In genomic region chr19:378706-379105, GRCh38 we compare ENCODE assay signal across 18 cellular contexts. TPM values are rescaled to one million over a fixed set of nuclear protein-coding genes. Genes with fewer than 3 reads are reported as not detected.
DNase-seq lines count a peak whose midpoint lies in the region; ATAC-seq, FAIRE-seq and TF ChIP-seq lines count a peak whose summit lies in the region.
"Had no signal": no experiment of that assay in that cellular context is flagged by ENCODE, and none has a peak within 500 bp of the region (broad histone marks: within the 10 kb centered on the region; RNA-seq: fewer than 3 reads in every experiment).

No MANE protein-coding gene starts in this region.

- no peak overlapping the region for H4K91ac ChIP-seq in neuronal stem cell (ENCODE audit: low read depth, low read length, poor library complexity)

- no peak overlapping the region for H3K14ac ChIP-seq in neuronal stem cell (ENCODE audit: low read length)

- TF ChIP-seq RAD21 in HepG2 (CRISPR knock-in tag; IDR thresholded peaks at IDR 0.05) (no peak), K562 (CRISPR knock-in tag; conservative IDR thresholded peaks at IDR 0.05 in 1 of 2, IDR thresholded peaks at IDR 0.05 in 1 of 2) (no peak)

- peak overlapping the region; percentile 89 for H2BK15ac ChIP-seq in neuronal stem cell (ENCODE audit: low read length)

- no peak overlapping the region for H2BK5ac ChIP-seq in neuronal stem cell (ENCODE audit: low read length)

- H3K4ac ChIP-seq in neuronal stem cell (ENCODE audit: low read length): no peak overlapping the region

- H3K4me3 ChIP-seq in HepG2 (replicated peaks in 1 of 3; ENCODE audit: insufficient read depth in 1 of 3, low read depth in 2 of 3, low read length in 3 of 3): no peak overlapping the region
- H3K4me3 ChIP-seq in right lobe of liver: no peak overlapping the region
- no peak overlapping the region for H3K4me3 ChIP-seq in K562
- no peak overlapping the region for H3K4me3 ChIP-seq in neuronal stem cell (ENCODE audit: low read length in 2 of 2)
- H3K4me3 ChIP-seq in upper lobe of right lung: no peak overlapping the region
- H3K4me3 ChIP-seq in gastrocnemius medialis: no peak overlapping the region

- CTCF ChIA-PET in HepG2 (lab: Yijun Ruan, JAX; ENCODE audit: low intra/inter-chr PET ratio, low total read pairs) (no interaction called here), K562 (lab: Yijun Ruan, JAX; ENCODE audit: low intra/inter-chr PET ratio) (no interaction called here)

- H3K18ac ChIP-seq in neuronal stem cell (ENCODE audit: low read length): peak overlapping the region; percentile 53

- no peaks in the 10 kb centered on the region for H3K79me2 ChIP-seq in HepG2 (ENCODE audit: insufficient read depth, low read length)
- no peaks in the 10 kb centered on the region for H3K79me2 ChIP-seq in K562 (ENCODE audit: control insufficient read depth, insufficient read depth, low read length)

- H3K4me1 ChIP-seq in HepG2 (ENCODE audit: insufficient read depth, low read length): no peaks in the 10 kb centered on the region
- H3K4me1 ChIP-seq in right lobe of liver: no peaks in the 10 kb centered on the region
- peaks cover 5 to 42% of the 10 kb centered on the region in 2 experiments; a peak in 4 of 5 replicates for H3K4me1 ChIP-seq in K562 (replicated peaks in 1 of 2; ENCODE audit: control insufficient read depth in 2 of 2, insufficient read depth in 2 of 2, low read length in 2 of 2)
- H3K4me1 ChIP-seq in neuronal stem cell (ENCODE audit: control insufficient read depth in 2 of 2, insufficient read depth in 1 of 2, low read depth in 1 of 2, low read length in 2 of 2): peaks cover 0 to 2% of the 10 kb centered on the region in 2 donors
- no peaks in the 10 kb centered on the region for H3K4me1 ChIP-seq in upper lobe of right lung
- H3K4me1 ChIP-seq in gastrocnemius medialis: no peaks in the 10 kb centered on the region

- no peak overlapping the region for H2BK120ac ChIP-seq in neuronal stem cell (ENCODE audit: low read depth, low read length)

- POLR2A ChIA-PET in HepG2 (lab: Yijun Ruan, JAX) (no interaction called here), K562 (lab: Yijun Ruan, JAX) (interaction anchor here (0.6 kb wide), 1 partner anchor 15 kb away, joined by 3 read pairs; no protein-coding TSS in a partner anchor)

- H3K27ac ChIP-seq in HepG2 (ENCODE audit: extremely low read length, insufficient read depth, low read length): no peak overlapping the region
- no peak overlapping the region for H3K27ac ChIP-seq in right lobe of liver
- no peak overlapping the region for H3K27ac ChIP-seq in K562 (ENCODE audit: extremely low read depth, low read depth, low read length)
- H3K27ac ChIP-seq in neuronal stem cell (replicated peaks; ENCODE audit: low read length): no peak overlapping the region
- H3K27ac ChIP-seq in upper lobe of right lung: no peak overlapping the region
- no peak overlapping the region for H3K27ac ChIP-seq in gastrocnemius medialis
- H3K27ac ChIP-seq: 22Rv1 had no signal

- no peak overlapping the region for H3K4me2 ChIP-seq in HepG2 (ENCODE audit: low read depth, low read length)
- no peak overlapping the region for H3K4me2 ChIP-seq in K562 (ENCODE audit: insufficient read depth, low read length)
- H3K4me2 ChIP-seq in neuronal stem cell (ENCODE audit: insufficient read depth, low read length, poor library complexity, severe bottlenecking): no peak overlapping the region

- H2AK5ac ChIP-seq in neuronal stem cell (ENCODE audit: low read depth, low read length): peak overlapping the region; percentile 70

- H3K9me1 ChIP-seq in K562 (ENCODE audit: control insufficient read depth, insufficient read depth, low read length): no peaks in the 10 kb centered on the region

- H3K9me3 ChIP-seq in HepG2 (ENCODE audit: low read length) (no peaks in the 10 kb centered on the region), right lobe of liver (no peaks in the 10 kb centered on the region), K562 (replicated peaks; ENCODE audit: control insufficient read depth, insufficient read depth, low read depth, low read length) (no peaks in the 10 kb centered on the region), neuronal stem cell (replicated peaks in 1 of 2; ENCODE audit: control insufficient read depth in 2 of 2, insufficient read depth in 1 of 2, low read depth in 1 of 2, low read length in 2 of 2) (peaks cover 0 to 2% of the 10 kb centered on the region in 2 donors), upper lobe of right lung (no peaks in the 10 kb centered on the region), gastrocnemius medialis (no peaks in the 10 kb centered on the region)

- no peak overlapping the region for H4K8ac ChIP-seq in neuronal stem cell (ENCODE audit: low read depth, low read length)

- no peak overlapping the region for H3K23ac ChIP-seq in neuronal stem cell (ENCODE audit: low read depth, low read length, poor library complexity)

- H4K20me1 ChIP-seq in HepG2 (ENCODE audit: insufficient read depth, low read length): no peaks in the 10 kb centered on the region
- no peaks in the 10 kb centered on the region; the same call in 1 of the 2 replicates for H4K20me1 ChIP-seq in K562 (replicated peaks; ENCODE audit: control insufficient read depth, insufficient read depth, low read length)

- H3K36me3 ChIP-seq in HepG2 (replicated peaks in 1 of 2; ENCODE audit: control insufficient read depth in 1 of 2, insufficient read depth in 2 of 2, low read length in 2 of 2) (no peaks in the 10 kb centered on the region), right lobe of liver (no peaks in the 10 kb centered on the region), K562 (ENCODE audit: control insufficient read depth, insufficient read depth, low read length) (no peaks in the 10 kb centered on the region), neuronal stem cell (replicated peaks in 1 of 2; ENCODE audit: control insufficient read depth in 2 of 2, insufficient read depth in 2 of 2, low read length in 2 of 2) (no peaks in the 10 kb centered on the region), upper lobe of right lung (no peaks in the 10 kb centered on the region), gastrocnemius medialis (no peaks in the 10 kb centered on the region)

- in situ Hi-C loops in HepG2 (cut with HindIII; ENCODE audit: extremely low pct_ligation_motif_present, low pct_unique_long_range_greater_than_20kb): no loop called here
- in situ Hi-C loops in K562 (cut with MboI): no loop called here
- in situ Hi-C loops in gastrocnemius medialis (cut with MboI; ENCODE audit: low sequenced_read_pairs in 4 of 4): no loop called here

- DNase-seq in HepG2 (ENCODE audit: low spot score): no peak
- DNase-seq in right lobe of liver: no peak
- DNase-seq in K562 (ENCODE audit: extremely low read depth in 1 of 4, low spot score in 3 of 4): no peak
- DNase-seq in neuronal stem cell (ENCODE audit: low spot score): no peak
- DNase-seq in upper lobe of right lung: peak; percentile 35
- no peak for DNase-seq in DMS114 treated with DMSO at 0.1 percent for 48 hours (lab: John Stamatoyannopoulos, UW; ENCODE audit: unreplicated experiment)
- DNase-seq in NOMO-1 treated with dmso at 0.1 percent for 144 hours (lab: John Stamatoyannopoulos, UW; ENCODE audit: unreplicated experiment): no peak
- no peak for DNase-seq in gastrocnemius medialis
- DNase-seq: C1 segment of cervical spinal cord; Calu3; CD4-positive, alpha-beta T cell; DMS 273 treated with DMSO at 0.1 percent for 48 hours; DMS79; GOT3; HCEC 1CT; IMR-90 had no signal

- H3K27me3 ChIP-seq in HepG2 (ENCODE audit: control insufficient read depth in 1 of 2, insufficient read depth in 2 of 2, low read length in 2 of 2): peaks cover 13 to 61% of the 10 kb centered on the region in 2 experiments
- no peaks in the 10 kb centered on the region for H3K27me3 ChIP-seq in right lobe of liver
- peaks cover 26 to 53% of the 10 kb centered on the region in 2 experiments for H3K27me3 ChIP-seq in K562 (ENCODE audit: control insufficient read depth in 2 of 2, insufficient read depth in 2 of 2, low read length in 2 of 2)
- peaks cover 0 to 25% (median 0%) of the 10 kb centered on the region in 3 experiments for H3K27me3 ChIP-seq in neuronal stem cell (ENCODE audit: control insufficient read depth in 3 of 3, insufficient read depth in 3 of 3, low read depth in 1 of 3, low read length in 3 of 3)
- H3K27me3 ChIP-seq in upper lobe of right lung: peaks cover 8% of the 10 kb centered on the region
- peaks cover 11 to 27% (median 13%) of the 10 kb centered on the region in 3 donors for H3K27me3 ChIP-seq in gastrocnemius medialis

- intact Hi-C loops in HepG2 (cut with micrococcal nuclease; ENCODE audit: unreplicated experiment) (no loop called here), right lobe of liver (cut with DNase I) (no loop called here), K562 (cut with micrococcal nuclease) (no loop called here), upper lobe of right lung (cut with DNase I) (no loop called here), gastrocnemius medialis (cut with DNase I; ENCODE audit: low total_unique reads) (no loop called here)

- FAIRE-seq in HepG2 (lab: Jason Lieb, UNC) (no peak), K562 (lab: Jason Lieb, UNC) (no peak)
- FAIRE-seq: GM12891 had no signal

- BruUV-seq in HepG2 (replicated peaks; lab: Mats Ljungman, UMichigan): no TSS peak
- BruUV-seq in K562 (replicated peaks; lab: Mats Ljungman, UMichigan): no TSS peak

- H3K9ac ChIP-seq in HepG2 (ENCODE audit: insufficient read depth, low read depth, low read length) (no peak overlapping the region), K562 (ENCODE audit: insufficient read depth in 1 of 2, low read depth in 2 of 2, low read length in 2 of 2) (no peak overlapping the region), neuronal stem cell (ENCODE audit: low read depth, low read length, poor library complexity) (peak overlapping the region; percentile 15)

- no peak overlapping the region for H2BK12ac ChIP-seq in neuronal stem cell (ENCODE audit: low read length)

- TF ChIP-seq EP300 in HepG2 (IDR thresholded peaks at IDR 0.05; ENCODE audit: low read depth in 2 of 2, low read length in 2 of 2) (no peak), HepG2 (CRISPR knock-in tag; IDR thresholded peaks at IDR 0.05; ENCODE audit: borderline replicate concordance) (no peak), K562 (IDR thresholded peaks at IDR 0.05; ENCODE audit: low read length) (no peak)

- ATAC-seq in HepG2: peak; percentile 57; the same call in 2 of the 3 replicates
- ATAC-seq in right lobe of liver: no peak
- peak; percentile 61; the same call in 2 of the 3 replicates for ATAC-seq in K562
- no peak for ATAC-seq in upper lobe of right lung
- no peak for ATAC-seq in gastrocnemius medialis

- H2AFZ ChIP-seq in HepG2 (ENCODE audit: low read length) (no peak overlapping the region), K562 (ENCODE audit: low read depth, low read length) (no peak overlapping the region), neuronal stem cell (ENCODE audit: low read length) (no peak overlapping the region)

- TF ChIP-seq POLR2A in HepG2 (IDR thresholded peaks at IDR 0.05; ENCODE audit: insufficient read depth in 1 of 2, low read depth in 2 of 2, low read length in 2 of 2): no peak
- no peak for TF ChIP-seq POLR2A in right lobe of liver (IDR thresholded peaks at IDR 0.05)
- TF ChIP-seq POLR2A in K562 (conservative IDR thresholded peaks at IDR 0.05): no peak
- no peak for TF ChIP-seq POLR2A in gastrocnemius medialis (IDR thresholded peaks at IDR 0.05)

- no peak for TF ChIP-seq CTCF in HepG2 (CRISPR knock-in tag; IDR thresholded peaks at IDR 0.05)
- TF ChIP-seq CTCF in right lobe of liver (IDR thresholded peaks at IDR 0.05): no peak
- no peak for TF ChIP-seq CTCF in K562 (IDR thresholded peaks at IDR 0.05 in 2 of 3, conservative IDR thresholded peaks at IDR 0.05 in 1 of 3; ENCODE audit: insufficient read depth in 2 of 3, low read depth in 1 of 3, low read length in 3 of 3)
- TF ChIP-seq CTCF in upper lobe of right lung (IDR thresholded peaks at IDR 0.05): no peak
- no peak for TF ChIP-seq CTCF in gastrocnemius medialis (IDR thresholded peaks at IDR 0.05 in 4 of 5, conservative IDR thresholded peaks at IDR 0.05 in 1 of 5)

- WGBS in HepG2 (ENCODE audit: low lambda C conversion rate): 22% methylated on average over 6 of the region's 14 CpGs
- 52% methylated on average over 8 of the region's 14 CpGs for WGBS in right lobe of liver (ENCODE audit: insufficient coverage, low coverage, low lambda C conversion rate, missing lambda C conversion rate)
- 24% methylated on average over 14 of the region's 14 CpGs for WGBS in K562 (ENCODE audit: insufficient coverage, low coverage, missing lambda C conversion rate)
- WGBS in neuronal stem cell (ENCODE audit: extremely low coverage in 2 of 2, insufficient read length in 2 of 2, insufficient replicate concordance in 1 of 2), 2 donors: no CpG with 5 or more reads among the region's 14 CpGs

- no peaks in the 10 kb centered on the region for H3K79me1 ChIP-seq in neuronal stem cell (ENCODE audit: low read depth, low read length)

RNA-seq across cellular contexts. Expression of gene C2CD4C, which starts 30.2 kb away (rescaled TPM):
- not detected in 2 replicates for total RNA-seq in HepG2 (2016; rRNA removed; fragmentation: Illumina TruSeq; extraction: Trizol)
- total RNA-seq in HepG2 (2016; cell fraction: cytosol; rRNA removed; fragmentation: Illumina TruSeq; extraction: Trizol; ENCODE audit: low read depth): not detected in 2 replicates
- total RNA-seq in HepG2 (2016; cell fraction: insoluble cytoplasmic fraction; rRNA removed; fragmentation: Illumina TruSeq; extraction: Trizol): not detected in 2 replicates
- total RNA-seq in HepG2 (2016; cell fraction: membrane; rRNA removed; fragmentation: Illumina TruSeq; extraction: Trizol): not detected in 2 replicates
- not detected in 2 replicates for total RNA-seq in HepG2 (2016; cell fraction: nucleus; rRNA removed; fragmentation: Illumina TruSeq; extraction: Trizol)
- not detected in 2 replicates for polyA plus RNA-seq in HepG2 (2011; rRNA removed)
- polyA plus RNA-seq in HepG2 (2011; cell fraction: cytosol; rRNA removed): not detected in 2 replicates
- polyA plus RNA-seq in HepG2 (2011; cell fraction: nucleus; rRNA removed): 0.16 and 0.36 TPM in 2 replicates
- 0.12 TPM in 1 of 2 replicates, not detected in the other for polyA plus RNA-seq in HepG2 (2012)
- polyA plus RNA-seq in HepG2 (2016; cell fraction: cytosol; fragmentation: Illumina TruSeq; extraction: Trizol; ENCODE audit: low read depth): not detected in 2 replicates
- polyA plus RNA-seq in HepG2 (2016; cell fraction: insoluble cytoplasmic fraction; fragmentation: Illumina TruSeq; extraction: Trizol; ENCODE audit: low read depth): not detected in 2 replicates
- not detected in 2 replicates for polyA plus RNA-seq in HepG2 (2016; cell fraction: membrane; fragmentation: Illumina TruSeq; extraction: Trizol; ENCODE audit: low read depth)
- polyA plus RNA-seq in HepG2 (2016; cell fraction: nucleus; fragmentation: Illumina TruSeq; extraction: Trizol; ENCODE audit: insufficient read depth, low read depth): not detected in 2 replicates
- not detected in 2 replicates for polyA minus RNA-seq in HepG2 (2011; rRNA and poly(A)+ RNA removed; ENCODE audit: low replicate concordance)
- not detected in 2 replicates for polyA minus RNA-seq in HepG2 (2011; cell fraction: cytosol; rRNA and poly(A)+ RNA removed)
- polyA minus RNA-seq in HepG2 (2011; cell fraction: nucleus; rRNA and poly(A)+ RNA removed): not detected in 2 replicates
- total RNA-seq in right lobe of liver: 1 to 10 TPM in 1 of 6 experiments, under 1 TPM in 5; 0.12 to 2.0 (median 0.44) TPM
- 0.25 and 0.49 TPM in 2 replicates for total RNA-seq in K562 (2011; cell fraction: chromatin; rRNA removed; ENCODE audit: low replicate concordance)
- 0.13 and 0.67 TPM in 2 replicates for total RNA-seq in K562 (2011; cell fraction: nucleolus; rRNA removed)
- total RNA-seq in K562 (2011; cell fraction: nucleoplasm; rRNA removed): 0.15 TPM in 2 replicates
- total RNA-seq in K562 (2014; rRNA removed): not detected in 2 replicates
- not detected in 2 replicates for total RNA-seq in K562 (2014; rRNA removed; fragmentation: Illumina TruSeq; extraction: Trizol)
- not detected in 2 replicates for total RNA-seq in K562 (2015; rRNA removed; fragmentation: Illumina TruSeq; extraction: Trizol)
- total RNA-seq in K562 (2021): not detected in 2 replicates
- 0.01 and 0.07 TPM in 2 replicates for polyA plus RNA-seq in K562 (2011; rRNA removed)
- polyA plus RNA-seq in K562 (2011; cell fraction: cytosol; rRNA removed): 0.04 and 0.10 TPM in 2 replicates
- 0.44 and 0.68 TPM in 2 replicates for polyA plus RNA-seq in K562 (2011; cell fraction: nucleus; rRNA removed)
- polyA plus RNA-seq in K562 (2012): not detected in 2 replicates
- polyA plus RNA-seq in K562 (2014; fragmentation: Illumina TruSeq; extraction: Trizol): not detected in 2 replicates
- polyA plus RNA-seq in K562 (2014; fragmentation: Nextera tagmentation; extraction: Ambion mirVana): not detected
- 0.07 and 0.16 TPM in 2 replicates for polyA plus RNA-seq in K562 (2014; rRNA removed)
- not detected in 2 replicates for polyA minus RNA-seq in K562 (2011; rRNA and poly(A)+ RNA removed)
- polyA minus RNA-seq in K562 (2011; cell fraction: cytosol; rRNA and poly(A)+ RNA removed): not detected in 2 replicates
- polyA minus RNA-seq in K562 (2011; cell fraction: nucleus; rRNA and poly(A)+ RNA removed): 0.13 TPM in 1 of 2 replicates, not detected in the other
- polyA plus RNA-seq in neuronal stem cell (2013, experiment 1 of 2): 13.6 TPM
- polyA plus RNA-seq in neuronal stem cell (2013, experiment 2 of 2): 12.7 TPM
- total RNA-seq in upper lobe of right lung: 2.6 TPM
- total RNA-seq in gastrocnemius medialis: under 1 TPM; 0.15 to 0.78 (median 0.38) TPM
- total RNA-seq: CD4-positive, alpha-beta T cell had no signal

RNA-seq across cellular contexts. Expression of gene MIER2, which starts 34.1 kb away (rescaled TPM):
- total RNA-seq in HepG2 (2016; rRNA removed; fragmentation: Illumina TruSeq; extraction: Trizol) (7.9 and 9.6 TPM in 2 replicates), right lobe of liver (1 to 10 TPM; 3.1 to 7.3 (median 4.5) TPM), K562 (2014; rRNA removed) (18.0 and 23.8 TPM in 2 replicates), K562 (2014; rRNA removed; fragmentation: Illumina TruSeq; extraction: Trizol) (11.4 and 13.7 TPM in 2 replicates), K562 (2015; rRNA removed; fragmentation: Illumina TruSeq; extraction: Trizol) (15.2 and 15.6 TPM in 2 replicates), K562 (2021) (33.0 and 34.7 TPM in 2 replicates), upper lobe of right lung (43.1 TPM), gastrocnemius medialis (10 to 100 TPM; 10.6 to 21.0 (median 16.5) TPM)
- total RNA-seq in HepG2 (2016; cell fraction: cytosol; rRNA removed; fragmentation: Illumina TruSeq; extraction: Trizol; ENCODE audit: low read depth): 11.9 and 12.6 TPM in 2 replicates
- 10.4 and 13.2 TPM in 2 replicates for total RNA-seq in HepG2 (2016; cell fraction: insoluble cytoplasmic fraction; rRNA removed; fragmentation: Illumina TruSeq; extraction: Trizol)
- total RNA-seq in HepG2 (2016; cell fraction: membrane; rRNA removed; fragmentation: Illumina TruSeq; extraction: Trizol): 8.0 and 11.3 TPM in 2 replicates
- 8.0 and 17.5 TPM in 2 replicates for total RNA-seq in HepG2 (2016; cell fraction: nucleus; rRNA removed; fragmentation: Illumina TruSeq; extraction: Trizol)
- polyA plus RNA-seq in HepG2 (2011; rRNA removed) (22.9 and 25.7 TPM in 2 replicates), K562 (2011; rRNA removed) (13.0 and 17.2 TPM in 2 replicates), K562 (2014; fragmentation: Illumina TruSeq; extraction: Trizol) (24.3 and 32.5 TPM in 2 replicates), K562 (2014; fragmentation: Nextera tagmentation; extraction: Ambion mirVana) (under 1 TPM; 0.46 to 0.48 TPM), K562 (2014; rRNA removed) (20.5 and 32.9 TPM in 2 replicates)
- 8.3 and 13.6 TPM in 2 replicates for polyA plus RNA-seq in HepG2 (2011; cell fraction: cytosol; rRNA removed)
- polyA plus RNA-seq in HepG2 (2011; cell fraction: nucleus; rRNA removed): 54.0 and 67.5 TPM in 2 replicates
- 21.3 and 21.5 TPM in 2 replicates for polyA plus RNA-seq in HepG2 (2012)
- 1.2 and 1.7 TPM in 2 replicates for polyA plus RNA-seq in HepG2 (2016; cell fraction: cytosol; fragmentation: Illumina TruSeq; extraction: Trizol; ENCODE audit: low read depth)
- polyA plus RNA-seq in HepG2 (2016; cell fraction: insoluble cytoplasmic fraction; fragmentation: Illumina TruSeq; extraction: Trizol; ENCODE audit: low read depth): 9.7 and 15.4 TPM in 2 replicates
- polyA plus RNA-seq in HepG2 (2016; cell fraction: membrane; fragmentation: Illumina TruSeq; extraction: Trizol; ENCODE audit: low read depth): 4.1 and 4.8 TPM in 2 replicates
- 29.5 and 34.6 TPM in 2 replicates for polyA plus RNA-seq in HepG2 (2016; cell fraction: nucleus; fragmentation: Illumina TruSeq; extraction: Trizol; ENCODE audit: insufficient read depth, low read depth)
- 39.4 and 61.2 TPM in 2 replicates for polyA minus RNA-seq in HepG2 (2011; rRNA and poly(A)+ RNA removed; ENCODE audit: low replicate concordance)
- 16.5 and 19.2 TPM in 2 replicates for polyA minus RNA-seq in HepG2 (2011; cell fraction: cytosol; rRNA and poly(A)+ RNA removed)
- 37.2 and 38.9 TPM in 2 replicates for polyA minus RNA-seq in HepG2 (2011; cell fraction: nucleus; rRNA and poly(A)+ RNA removed)
- 96.1 and 210 TPM in 2 replicates for total RNA-seq in K562 (2011; cell fraction: chromatin; rRNA removed; ENCODE audit: low replicate concordance)
- 97.7 and 120 TPM in 2 replicates for total RNA-seq in K562 (2011; cell fraction: nucleolus; rRNA removed)
- total RNA-seq in K562 (2011; cell fraction: nucleoplasm; rRNA removed): 88.2 and 108 TPM in 2 replicates
- 15.0 and 27.6 TPM in 2 replicates for polyA plus RNA-seq in K562 (2011; cell fraction: cytosol; rRNA removed)
- polyA plus RNA-seq in K562 (2011; cell fraction: nucleus; rRNA removed): 70.0 and 127 TPM in 2 replicates
- 22.7 and 32.9 TPM in 2 replicates for polyA plus RNA-seq in K562 (2012)
- 39.5 and 48.7 TPM in 2 replicates for polyA minus RNA-seq in K562 (2011; rRNA and poly(A)+ RNA removed)
- 15.7 and 31.0 TPM in 2 replicates for polyA minus RNA-seq in K562 (2011; cell fraction: cytosol; rRNA and poly(A)+ RNA removed)
- polyA minus RNA-seq in K562 (2011; cell fraction: nucleus; rRNA and poly(A)+ RNA removed): 37.3 and 44.9 TPM in 2 replicates
- polyA plus RNA-seq in neuronal stem cell (2013, experiment 1 of 2): 40.2 TPM
- polyA plus RNA-seq in neuronal stem cell (2013, experiment 2 of 2): 41.0 TPM

Comparison
In these comparisons a context has a peak if more than half of its experiments do, and no peak if none do; other contexts are left out.
1. ATAC-seq: peak in HepG2 (single experiment) and K562 (single experiment); none in right lobe of liver (0 of 4), upper lobe of right lung (single experiment) and gastrocnemius medialis (0 of 2).